In genomic region chr3:58495101-58495500, GRCh38 we compare ENCODE assay signal across 19 cellular contexts. TPM values are rescaled to one million over a fixed set of nuclear protein-coding genes. Genes with fewer than 3 reads are reported as not detected.
A peak's percentile ranks its signal among the peaks of the same experiment; 100 is the strongest.
DNase-seq lines count a peak whose midpoint lies in the region; ATAC-seq and TF ChIP-seq lines count a peak whose summit lies in the region.
"Had no signal": no experiment of that assay in that cellular context is flagged by ENCODE, and none has a peak within 500 bp of the region (broad histone marks: within the 10 kb centered on the region; RNA-seq: fewer than 3 reads in every experiment).

No MANE protein-coding gene starts in this region.

- 80% methylated on average over 3 of the region's 3 CpGs for WGBS in right cardiac atrium

- no peak overlapping the region for H3K27ac ChIP-seq in right cardiac atrium (ENCODE audit: low read length)
- H3K27ac ChIP-seq: neutrophil, sigmoid colon had no signal

- no peaks in the 10 kb centered on the region for H3K9me3 ChIP-seq in right cardiac atrium (ENCODE audit: control insufficient read depth, low read length)
- H3K9me3 ChIP-seq: neutrophil, sigmoid colon, thyroid gland had no signal

- intact Hi-C loops in right cardiac atrium (cut with DNase I) = loop anchor here in 1 of 4 donors (10.0 kb wide), 1 partner anchor 170 kb away; no protein-coding TSS in a partner anchor

- H3K4me1 ChIP-seq in right cardiac atrium (ENCODE audit: control insufficient read depth, insufficient read depth, low read length) = peaks cover 2% of the 10 kb centered on the region

- H3K9me3 Mint-ChIP-seq in HFFc6 = no peaks in the 10 kb centered on the region

- peaks cover 62% of the 10 kb centered on the region for H3K4me1 Mint-ChIP-seq in HFFc6 (ENCODE audit: low read depth)

- H3K4me3 Mint-ChIP-seq in HFFc6 = peak overlapping the region; percentile 50

- no peak overlapping the region; the same call in 1 of the 2 replicates for H3K27ac Mint-ChIP-seq in HFFc6

- H3K4me3 ChIP-seq in right cardiac atrium (ENCODE audit: low read length) = no peak overlapping the region
- H3K4me3 ChIP-seq: GM12878, sigmoid colon, thyroid gland had no signal

- no peaks in the 10 kb centered on the region; the same call in none of the 2 replicates for H3K27me3 Mint-ChIP-seq in HFFc6 (ENCODE audit: insufficient read depth)

- no peak for TF ChIP-seq CTCF in HFFc6 (IDR thresholded peaks at IDR 0.05)

- peaks cover 5% of the 10 kb centered on the region; the same call in 1 of the 2 replicates for H3K36me3 Mint-ChIP-seq in HFFc6 (ENCODE audit: low read depth)

- ATAC-seq in right cardiac atrium = no peak
- no peak for ATAC-seq in GM19455 (IDR thresholded peaks at IDR 0.05; ENCODE audit: unreplicated experiment)
- no peak for ATAC-seq in HG02884 (IDR thresholded peaks at IDR 0.05; ENCODE audit: unreplicated experiment)
- ATAC-seq: GM12878 had no signal

- no peaks in the 10 kb centered on the region for H3K27me3 ChIP-seq in right cardiac atrium (ENCODE audit: control insufficient read depth, insufficient read depth)
- H3K27me3 ChIP-seq: sigmoid colon, thyroid gland had no signal

- DNase-seq in HFFc6 = peak; percentile 33
- peak; percentile 47 for DNase-seq in amniotic epithelial cell (ENCODE audit: low read depth)
- DNase-seq in kidney tubule cell (ENCODE audit: low spot score) = peak; percentile 22
- DNase-seq in right cardiac atrium = no peak
- DNase-seq in SKM-1 (lab: John Stamatoyannopoulos, UW; ENCODE audit: unreplicated experiment) = no peak
- DNase-seq: activated CD4-positive, alpha-beta T cell treated with anti-CD3 and anti-CD28 coated beads for 1 hour; activated gamma-delta T cell treated with Interleukin-2 at 50 U/mL for 16 hours; aorta; NCI-H446; SHP77 treated with DMSO at 0.1 percent for 48 hours; sigmoid colon; stimulated activated CD4-positive, alpha-beta T cell treated with anti-CD3 and anti-CD28 coated beads, Interleukin-4, amount 100 ng/mL, for 1 hour; stimulated activated CD8-positive, alpha-beta memory T cell treated with anti-CD3 and anti-CD28 coated beads, Interleukin-4, amount 100 ng/mL, for 48 hours; thyroid gland had no signal

RNA-seq across cellular contexts. Expression of gene KCTD6, which starts 3.2 kb away (rescaled TPM):
- total RNA-seq in HFFc6 (2021; fragmentation: NEBNext Ultra II Directional; extraction: Animal tissue kit (Norgen Biotek cat#: 25700)) = 1 to 10 TPM; 6.4 to 9.6 (median 7.4) TPM
- 10 to 100 TPM in 1 of 4 donors, 1 to 10 TPM in 3; 8.0 to 10.3 (median 8.3) TPM for total RNA-seq in right cardiac atrium
- polyA plus RNA-seq in right cardiac atrium = 9.7 TPM

RNA-seq across cellular contexts. Expression of gene ACOX2, which starts 41.9 kb away (rescaled TPM):
- 10 to 100 TPM in 5 of 6 experiments, 1 to 10 TPM in 1; 9.7 to 15.4 (median 11.8) TPM for total RNA-seq in HFFc6 (2021; fragmentation: NEBNext Ultra II Directional; extraction: Animal tissue kit (Norgen Biotek cat#: 25700))
- total RNA-seq in right cardiac atrium = 10 to 100 TPM; 23.4 to 42.2 (median 40.6) TPM
- 33.9 TPM for polyA plus RNA-seq in right cardiac atrium
- total RNA-seq: GM12878; T-helper 2 cell treated with Interferon-gamma antibody and Interleukin-4, amounts not matched to agents 100 ng/mL and 5 ng/mL, for 36 hours had no signal

Comparison
In these comparisons a context has a peak if more than half of its experiments do, and no peak if none do; other contexts are left out.
1. DNase-seq: peak in HFFc6 (single experiment), amniotic epithelial cell (single experiment) and kidney tubule cell (single experiment); none in right cardiac atrium (0 of 3) and SKM-1 (single experiment).